Comparison of ENCODE assay signal across 8 cellular contexts in the genomic region with DNA sequence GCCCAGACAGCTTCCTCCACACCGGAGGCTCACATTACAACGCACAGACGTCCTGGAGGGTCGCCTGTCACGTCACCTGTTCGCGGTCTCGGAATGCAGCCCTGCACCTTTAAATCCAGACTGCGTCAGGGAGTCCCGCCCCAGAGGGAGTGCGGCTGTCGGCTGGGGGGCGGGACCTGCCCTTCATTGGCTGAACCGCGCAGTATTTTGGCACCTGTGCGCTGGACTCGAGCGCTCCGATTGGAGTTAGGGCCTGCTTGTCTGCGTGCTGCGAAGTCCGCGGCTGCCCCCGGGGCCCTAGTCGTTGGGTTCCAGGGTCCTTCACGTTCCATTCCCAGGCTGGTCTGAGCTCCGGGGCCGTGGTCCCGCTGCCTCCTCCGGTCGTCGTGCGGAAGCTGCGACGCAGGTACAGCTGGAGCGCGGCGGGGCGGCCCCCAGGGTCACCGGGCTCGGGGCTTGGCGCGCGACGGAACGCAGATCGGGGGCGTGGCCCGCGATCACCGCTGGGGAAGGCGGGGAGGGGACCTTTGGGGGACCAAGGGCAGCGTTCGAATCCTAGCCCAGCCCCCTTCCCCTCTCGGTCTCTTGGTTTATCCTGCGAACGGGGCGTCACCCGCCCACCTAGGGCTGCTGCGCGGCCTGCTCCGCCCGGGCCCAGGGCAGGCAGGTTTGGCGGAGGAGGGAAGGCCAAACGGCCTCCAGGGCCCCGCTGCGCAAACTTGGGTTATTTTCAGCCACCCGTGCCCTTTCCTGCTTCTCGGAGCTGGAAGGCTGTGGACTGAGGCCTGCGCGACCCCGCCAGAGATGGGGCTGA. TPM values are rescaled to one million over a fixed set of nuclear protein-coding genes. Genes with fewer than 3 reads are reported as not detected.
DNase-seq lines count a peak whose midpoint lies in the region; ATAC-seq and TF ChIP-seq lines count a peak whose summit lies in the region.

MIEF2 (plus strand) TSS at position 331 of the 814 bp plus-strand sequence. CDS start 2,059 bp downstream, outside the sequence.

- H3K36me3 ChIP-seq in DND-41 (ENCODE audit: insufficient read depth, low read length) (peaks cover 43% of the 10 kb centered on the region), Karpas-422 (ENCODE audit: insufficient read depth, low read length) (no peaks in the 10 kb centered on the region)

- H3K79me2 ChIP-seq in DND-41 (ENCODE audit: insufficient read depth, low read length): peaks cover 47% of the 10 kb centered on the region
- peaks cover 29% of the 10 kb centered on the region for H3K79me2 ChIP-seq in Karpas-422 (ENCODE audit: low read length)

- no peaks in the 10 kb centered on the region for H3K27me3 Mint-ChIP-seq in activated T-helper 17 cell treated with anti-CD3 and anti-CD28 coated beads, Interleukin-2, amount 50 U/mL, for 72 hours
- H3K27me3 Mint-ChIP-seq in natural killer cell (ENCODE audit: low read depth in 2 of 2): no peaks in the 10 kb centered on the region

- H3K4me1 Mint-ChIP-seq in activated T-helper 17 cell treated with anti-CD3 and anti-CD28 coated beads, Interleukin-2, amount 50 U/mL, for 72 hours: peaks cover 8% of the 10 kb centered on the region
- H3K4me1 Mint-ChIP-seq in natural killer cell: peaks cover 17 to 36% of the 10 kb centered on the region in 2 donors

- H4K20me1 ChIP-seq in DND-41 (ENCODE audit: insufficient read depth, low read length): peaks cover 25% of the 10 kb centered on the region
- H4K20me1 ChIP-seq in Karpas-422 (ENCODE audit: insufficient read depth, low read depth, low read length): peaks cover 9% of the 10 kb centered on the region; the same call in 1 of the 2 replicates

- H3K4me2 ChIP-seq in DND-41 (ENCODE audit: insufficient read depth, low read length) (peak within 1 kb of the TSS; percentile 86), Karpas-422 (ENCODE audit: low read depth, low read length, poor library complexity, severe bottlenecking) (peak within 1 kb of the TSS; percentile 79)

- H3K36me3 Mint-ChIP-seq in activated T-helper 17 cell treated with anti-CD3 and anti-CD28 coated beads, Interleukin-2, amount 50 U/mL, for 72 hours (ENCODE audit: low read depth): peaks cover 29% of the 10 kb centered on the region
- H3K36me3 Mint-ChIP-seq in natural killer cell: no peaks in the 10 kb centered on the region

- H3K27me3 ChIP-seq in DND-41 (ENCODE audit: insufficient read depth, low read length, poor library complexity) (no peaks in the 10 kb centered on the region), Karpas-422 (ENCODE audit: low read length) (no peaks in the 10 kb centered on the region)

- peak within 1 kb of the TSS; percentile 49 to 83; a peak in 3 of 4 replicates for H3K4me3 ChIP-seq in DND-41 (ENCODE audit: low read depth in 1 of 2, low read length in 2 of 2)
- H3K4me3 ChIP-seq in Karpas-422 (ENCODE audit: low read length): peak within 1 kb of the TSS; percentile 77

- H3K27ac ChIP-seq in DND-41 (ENCODE audit: low read length) (peak within 1 kb of the TSS; percentile 68), Karpas-422 (ENCODE audit: low read length) (peak within 1 kb of the TSS; percentile 65)

- H3K9me3 Mint-ChIP-seq in activated T-helper 17 cell treated with anti-CD3 and anti-CD28 coated beads, Interleukin-2, amount 50 U/mL, for 72 hours: no peaks in the 10 kb centered on the region
- H3K9me3 Mint-ChIP-seq in natural killer cell: no peaks in the 10 kb centered on the region

- H3K9ac ChIP-seq in DND-41 (ENCODE audit: low read depth, low read length) (peak within 1 kb of the TSS; percentile 68), Karpas-422 (ENCODE audit: low read length) (peak within 1 kb of the TSS; percentile 81)

- H3K9me2 ChIP-seq in Karpas-422 (replicated peaks; ENCODE audit: insufficient read depth, low read length): no peaks in the 10 kb centered on the region

- ATAC-seq in DND-41 (ENCODE audit: insufficient read depth, low read depth): peak; percentile 88
- peak; percentile 67 for ATAC-seq in GM21825 (IDR thresholded peaks at IDR 0.05; ENCODE audit: unreplicated experiment)
- peak; percentile 84 for ATAC-seq in activated T-helper 17 cell treated with anti-CD3 and anti-CD28 coated beads, Interleukin-2, amount 50 U/mL, for 72 hours (replicated peaks)
- ATAC-seq in natural killer cell: peak; percentile 87 to 92 (median 90)

- intact Hi-C loops in natural killer cell (cut with micrococcal nuclease): loop anchor here (2.0 kb wide), 1 partner anchor 54 kb away; the partner anchor contains the start of genes SMCR8 and TOP3A

- H3K4me3 Mint-ChIP-seq in activated T-helper 17 cell treated with anti-CD3 and anti-CD28 coated beads, Interleukin-2, amount 50 U/mL, for 72 hours: peak within 1 kb of the TSS; percentile 84
- peak within 1 kb of the TSS; percentile 83 for H3K4me3 Mint-ChIP-seq in natural killer cell

- peak within 1 kb of the TSS; percentile 75 for H3K27ac Mint-ChIP-seq in activated T-helper 17 cell treated with anti-CD3 and anti-CD28 coated beads, Interleukin-2, amount 50 U/mL, for 72 hours
- peak within 1 kb of the TSS; percentile 70 to 81 for H3K27ac Mint-ChIP-seq in natural killer cell

- DNase-seq in DND-41 (peak; percentile 93), Karpas-422 (peak; percentile 98), RPMI7951 (ENCODE audit: low read depth) (peak; percentile 90), fibroblast of peridontal ligament (ENCODE audit: extremely low read depth) (peak; percentile 91), natural killer cell (peak; percentile 88)
- peak; percentile 83 to 97 (median 91) for DNase-seq in stimulated activated naive CD4-positive, alpha-beta T cell (lab: John Stamatoyannopoulos, UW)

- peak within 1 kb of the TSS; percentile 89 for H2AFZ ChIP-seq in DND-41 (ENCODE audit: low read depth, low read length)
- H2AFZ ChIP-seq in Karpas-422 (ENCODE audit: low read length): peak within 1 kb of the TSS; percentile 93

- H3K9me3 ChIP-seq in DND-41 (ENCODE audit: insufficient read depth, low read length, severe bottlenecking) (no peaks in the 10 kb centered on the region), Karpas-422 (ENCODE audit: low read length) (no peaks in the 10 kb centered on the region)

- TF ChIP-seq CTCF in DND-41 (IDR thresholded peaks at IDR 0.05; ENCODE audit: borderline replicate concordance, extremely low read depth, low read length, poor library complexity, severe bottlenecking) (no peak), natural killer cell (IDR thresholded peaks at IDR 0.05) (no peak)

- H3K4me1 ChIP-seq in DND-41 (ENCODE audit: insufficient read depth, low read length) (peaks cover 57% of the 10 kb centered on the region), Karpas-422 (ENCODE audit: low read length) (peaks cover 35% of the 10 kb centered on the region)

RNA-seq across cellular contexts. Expression of gene MIEF2, which starts in this region (rescaled TPM):
- 4.5 and 14.2 TPM in 2 replicates for total RNA-seq in Karpas-422 (2014; rRNA removed; shearing (Covaris generic); ENCODE audit: low replicate concordance)
- 4.6 and 4.8 TPM in 2 replicates for total RNA-seq in RPMI7951 (2014; rRNA removed; shearing (Covaris generic))
- 10 to 100 TPM in 1 of 2 donors, 1 to 10 TPM in 1; 5.0 to 15.2 TPM for total RNA-seq in activated T-helper 17 cell treated with anti-CD3 and anti-CD28 coated beads, Interleukin-2, amount 50 U/mL, for 72 hours
- 10 to 100 TPM; 10.6 to 12.8 (median 11.3) TPM for total RNA-seq in natural killer cell

Comparison
In these comparisons a context has a peak if more than half of its experiments do, and no peak if none do; other contexts are left out.
1. Peak in every context shown above with its lines: DNase-seq, ATAC-seq, H3K4me3 ChIP-seq and H3K27ac ChIP-seq.